ENCODE assay signal across 20 cellular contexts in genomic region chr19:2638417-2638940, GRCh38.
"Had no signal": no experiment of that assay in that cellular context is flagged by ENCODE, and none has a peak within 500 bp of the region (broad histone marks: within the 10 kb centered on the region; RNA-seq: fewer than 3 reads in every experiment).

No MANE protein-coding gene starts in this region.

- H3K27me3 ChIP-seq: breast epithelium, colonic mucosa, gastroesophageal sphincter had no signal

- H3K36me3 Mint-ChIP-seq: activated naive CD8-positive, alpha-beta T cell treated with anti-CD3 and anti-CD28 coated beads for 36 hours; WTC11 had no signal

- H3K9me3 Mint-ChIP-seq: activated naive CD8-positive, alpha-beta T cell treated with anti-CD3 and anti-CD28 coated beads for 36 hours; activated T-cell treated with anti-CD3 and anti-CD28 coated beads, Interleukin-2, amount 50 U/mL, for 4 hours; activated T-helper 2 cell treated with anti-CD3 and anti-CD28 coated beads, Interferon-gamma antibody, Interleukin-2, Interleukin-4, amounts not matched to agents 10 μg/mL and 5 μg/mL and 100 μg/mL, durations not matched to agents 14 hours and 24 hours and 36 hours; T-helper 1 cell treated with Interleukin-12 subunit alpha and Interleukin-12 subunit beta and Interleukin-4 antibody, amounts not matched to agents 30 μg/mL and 1 μg/mL, for 36 hours; WTC11 had no signal

- FAIRE-seq: small intestine had no signal

- H3K27ac Mint-ChIP-seq: activated naive CD8-positive, alpha-beta T cell treated with anti-CD3 and anti-CD28 coated beads for 36 hours; activated T-helper 2 cell treated with anti-CD3 and anti-CD28 coated beads, Interferon-gamma antibody, Interleukin-2, Interleukin-4, amounts not matched to agents 10 μg/mL and 5 μg/mL and 100 μg/mL, durations not matched to agents 14 hours and 24 hours and 36 hours; T-helper 1 cell treated with Interleukin-12 subunit alpha and Interleukin-12 subunit beta and Interleukin-4 antibody, amounts not matched to agents 30 μg/mL and 1 μg/mL, for 36 hours; WTC11 had no signal

- H3K36me3 ChIP-seq: breast epithelium, colonic mucosa, gastroesophageal sphincter, tibial artery had no signal

- H3K27ac ChIP-seq: colonic mucosa, epithelial cell of prostate, tibial artery had no signal

- H3K9me3 ChIP-seq: breast epithelium, colonic mucosa, gastroesophageal sphincter, tibial artery had no signal

- DNase-seq: activated CD4-positive, alpha-beta T cell treated with anti-CD3 and anti-CD28 coated beads, Interleukin-2, amount 50 U/mL, for 4 hours; activated CD8-positive, alpha-beta memory T cell treated with anti-CD3 and anti-CD28 coated beads, Interleukin-2, amount 50 U/mL, for 48 hours; activated naive CD4-positive, alpha-beta T cell; activated naive CD8-positive, alpha-beta T cell treated with anti-CD3 and anti-CD28 coated beads for 36 hours; activated T-cell treated with anti-CD3 and anti-CD28 coated beads, Interleukin-2, amount 50 U/mL, for 4 hours; colonic mucosa; left cardiac atrium; occipital lobe; posterior cingulate gyrus; small intestine; stimulated activated naive CD8-positive, alpha-beta T cell treated with anti-CD3 and anti-CD28 coated beads, Interleukin-15, Interleukin-2, amounts not matched to agents 100 U/mL and 50 U/mL, for 24 hours; T1000; tibial artery had no signal

- H3K4me3 Mint-ChIP-seq: activated naive CD8-positive, alpha-beta T cell treated with anti-CD3 and anti-CD28 coated beads for 36 hours; activated T-cell treated with anti-CD3 and anti-CD28 coated beads, Interleukin-2, amount 50 U/mL, for 4 hours; T-helper 1 cell treated with Interleukin-12 subunit alpha and Interleukin-12 subunit beta and Interleukin-4 antibody, amounts not matched to agents 30 μg/mL and 1 μg/mL, for 36 hours had no signal

- ATAC-seq: activated T-cell treated with anti-CD3 and anti-CD28 coated beads, Interleukin-2, amount 50 U/mL, for 4 hours; gastroesophageal sphincter; left cardiac atrium; sciatic nerve; stimulated activated naive CD8-positive, alpha-beta T cell treated with anti-CD3 and anti-CD28 coated beads, Interleukin-15, Interleukin-2, amounts not matched to agents 100 U/mL and 50 U/mL, for 24 hours; WTC11 had no signal

- H3K4me3 ChIP-seq: breast epithelium, colonic mucosa, gastroesophageal sphincter, tibial artery had no signal

- H3K4me1 ChIP-seq: colonic mucosa had no signal
